ENCODE assay signal across 9 cellular contexts in genomic region chr2:23760746-23761145, GRCh38.
DNase-seq lines count a peak whose midpoint lies in the region; ATAC-seq and TF ChIP-seq lines count a peak whose summit lies in the region.
"Had no signal": no experiment of that assay in that cellular context is flagged by ENCODE, and none has a peak within 500 bp of the region (broad histone marks: within the 10 kb centered on the region; RNA-seq: fewer than 3 reads in every experiment).

No MANE protein-coding gene starts in this region.

- H3K36me3 Mint-ChIP-seq in neural crest cell (ENCODE audit: low read depth): peaks cover 17% of the 10 kb centered on the region
- H3K36me3 Mint-ChIP-seq in CD4-positive, alpha-beta T cell (ENCODE audit: low read depth): peaks cover 72% of the 10 kb centered on the region

- no peaks in the 10 kb centered on the region for H3K79me2 ChIP-seq in mammary epithelial cell (ENCODE audit: insufficient read depth, low read length)

- H3K27me3 ChIP-seq in mammary epithelial cell (ENCODE audit: insufficient read depth, low read length): no peaks in the 10 kb centered on the region
- H3K27me3 ChIP-seq in CD4-positive, alpha-beta T cell (ENCODE audit: control insufficient read depth, insufficient read depth, low read length): no peaks in the 10 kb centered on the region

- no peak overlapping the region for H3K4me2 ChIP-seq in mammary epithelial cell (ENCODE audit: insufficient read depth, low read depth, low read length)

- H4K20me1 ChIP-seq in mammary epithelial cell (ENCODE audit: insufficient read depth, low read length): no peaks in the 10 kb centered on the region

- peak; percentile 1 for DNase-seq in DMS53 treated with DMSO at 0.1 percent for 48 hours (lab: John Stamatoyannopoulos, UW; ENCODE audit: unreplicated experiment)
- peak; percentile 8 for DNase-seq in NCI-H146 (lab: John Stamatoyannopoulos, UW)
- DNase-seq in mammary epithelial cell: no peak
- no peak for DNase-seq in neural crest cell (ENCODE audit: low read depth, low spot score)
- no peak for DNase-seq in left colon
- DNase-seq in CD4-positive, alpha-beta T cell: no peak
- DNase-seq: stimulated activated CD4-positive, alpha-beta T cell treated with anti-CD3 and anti-CD28 coated beads, Interleukin-4, amount 100 ng/mL, for 4 hours had no signal

- no TSS peak for BruUV-seq in mammary epithelial cell (replicated peaks; lab: Mats Ljungman, UMichigan)

- H3K27me3 Mint-ChIP-seq in neural crest cell (ENCODE audit: low read depth): no peaks in the 10 kb centered on the region
- H3K27me3 Mint-ChIP-seq in CD4-positive, alpha-beta T cell: no peaks in the 10 kb centered on the region

- dilution Hi-C loops in mammary epithelial cell (cut with HindIII; ENCODE audit: low sequenced_read_pairs): no loop called here

- H3K4me3 ChIP-seq in mammary epithelial cell (replicated peaks in 1 of 3; ENCODE audit: insufficient read depth in 1 of 3, low read depth in 2 of 3, low read length in 3 of 3): no peak overlapping the region

- POLR2A ChIA-PET in CD4-positive, alpha-beta T cell (lab: Charles Lee): no interaction called here

- no peaks in the 10 kb centered on the region for H3K4me1 Mint-ChIP-seq in neural crest cell
- peaks cover 19% of the 10 kb centered on the region for H3K4me1 Mint-ChIP-seq in CD4-positive, alpha-beta T cell (ENCODE audit: low read depth)

- H3K9ac ChIP-seq in mammary epithelial cell (ENCODE audit: insufficient read depth, low read length): no peak overlapping the region

- H3K9me3 ChIP-seq in mammary epithelial cell (replicated peaks; ENCODE audit: insufficient read depth, low read length): no peaks in the 10 kb centered on the region
- H3K9me3 ChIP-seq in CD4-positive, alpha-beta T cell (ENCODE audit: control insufficient read depth, low read length): no peaks in the 10 kb centered on the region

- peaks cover 25% of the 10 kb centered on the region for H3K4me1 ChIP-seq in mammary epithelial cell (ENCODE audit: insufficient read depth, low read length)

- H3K4me3 Mint-ChIP-seq in neural crest cell: no peak overlapping the region
- no peak overlapping the region for H3K4me3 Mint-ChIP-seq in CD4-positive, alpha-beta T cell

- ATAC-seq in GM19467 (IDR thresholded peaks at IDR 0.05; ENCODE audit: unreplicated experiment) (no peak), left colon (no peak), GM21515 (IDR thresholded peaks at IDR 0.05; ENCODE audit: unreplicated experiment) (no peak)
- no peak for ATAC-seq in CD4-positive, alpha-beta T cell (ENCODE audit: poor library complexity)

- peaks cover 4% of the 10 kb centered on the region for H3K36me3 ChIP-seq in mammary epithelial cell (ENCODE audit: insufficient read depth, low read length)

- H3K27ac Mint-ChIP-seq in neural crest cell (ENCODE audit: unreplicated experiment): no peak overlapping the region
- no peak overlapping the region for H3K27ac Mint-ChIP-seq in CD4-positive, alpha-beta T cell

- in situ Hi-C loops in mammary epithelial cell (cut with MboI; ENCODE audit: low sequenced_read_pairs in 2 of 2): no loop called here

- CTCF ChIA-PET in mammary epithelial cell (lab: Charles Lee; ENCODE audit: low non-redundant PET): no interaction called here
- CTCF ChIA-PET in CD4-positive, alpha-beta T cell (lab: Charles Lee): no interaction called here

- H3K9me3 Mint-ChIP-seq in neural crest cell: no peaks in the 10 kb centered on the region
- no peaks in the 10 kb centered on the region for H3K9me3 Mint-ChIP-seq in CD4-positive, alpha-beta T cell

- H2AFZ ChIP-seq in mammary epithelial cell (ENCODE audit: low read depth, low read length): no peak overlapping the region

- intact Hi-C loops in mammary epithelial cell (cut with micrococcal nuclease): loop anchor here (1.0 to 10.0 kb wide), 4 partner anchors 124 to 562 kb away; partner anchors contain the start of gene KLHL29
- intact Hi-C loops in left colon (cut with DNase I, micrococcal nuclease): no loop called here
- intact Hi-C loops in CD4-positive, alpha-beta T cell (cut with DNase I, micrococcal nuclease): no loop called here

- no peak overlapping the region for H3K27ac ChIP-seq in mammary epithelial cell (ENCODE audit: insufficient read depth, low read depth, low read length)
- H3K27ac ChIP-seq in CD4-positive, alpha-beta T cell (ENCODE audit: low read depth, low read length): no peak overlapping the region

- 18% methylated on average over 4 of the region's 4 CpGs for WGBS in mammary epithelial cell (ENCODE audit: low coverage, missing lambda C conversion rate)

- TF ChIP-seq CTCF in mammary epithelial cell (conservative IDR thresholded peaks at IDR 0.05 in 1 of 2, IDR thresholded peaks at IDR 0.05 in 1 of 2; ENCODE audit: extremely low read depth in 1 of 2, insufficient read depth in 1 of 2, low read depth in 1 of 2, low read length in 2 of 2) (peak; percentile 25 to 37), neural crest cell (conservative IDR thresholded peaks at IDR 0.05) (peak; percentile 62)
- no peak for TF ChIP-seq CTCF in CD4-positive, alpha-beta T cell (IDR thresholded peaks at IDR 0.05)

Comparison
In these comparisons a context has a peak if more than half of its experiments do, and no peak if none do; other contexts are left out.
1. DNase-seq: peak in DMS53 treated with DMSO at 0.1 percent for 48 hours (single experiment) and NCI-H146 (single experiment); none in mammary epithelial cell (single experiment), neural crest cell (single experiment), left colon (0 of 2) and CD4-positive, alpha-beta T cell (0 of 10).